32 cellular contexts compared by ENCODE assay signal in genomic region chr4:1353186-1354055, GRCh38. TPM values are rescaled to one million over a fixed set of nuclear protein-coding genes. Genes with fewer than 3 reads are reported as not detected.
"Had no signal": no experiment of that assay in that cellular context is flagged by ENCODE, and none has a peak within 500 bp of the region (broad histone marks: within the 10 kb centered on the region; RNA-seq: fewer than 3 reads in every experiment).

No MANE protein-coding gene starts in this region.

- H3K9me3 ChIP-seq: heart right ventricle, left lung, lower lobe of right lung, neutrophil, ovary, right atrium auricular region, sigmoid colon, spleen, suprapubic skin, thoracic aorta, tibial artery, uterus had no signal

- ATAC-seq: heart right ventricle; left colon; left lung; lower lobe of right lung; naive thymus-derived CD8-positive, alpha-beta T cell; stimulated activated effector memory CD8-positive, alpha-beta T cell treated with anti-CD3 and anti-CD28 coated beads, Interleukin-12 subunit alpha, Interleukin-12 subunit beta, amount 100 ng/mL, for 72 hours had no signal

- H2AFZ ChIP-seq: hepatocyte had no signal

- H3K27me3 ChIP-seq: heart right ventricle, hepatocyte, left lung, neutrophil, ovary, right atrium auricular region, sigmoid colon, spleen, suprapubic skin, tibial artery, uterus had no signal

- H3K27ac ChIP-seq: heart right ventricle, hepatocyte, left lung, lower lobe of right lung, neutrophil, ovary, right atrium auricular region, sigmoid colon, spleen, suprapubic skin, thoracic aorta, tibial artery, uterus had no signal

- DNase-seq: islet precursor cell; kidney glomerular epithelial cell; left colon; lower lobe of right lung; mammary epithelial cell; mesenchymal stem cell; naive thymus-derived CD8-positive, alpha-beta T cell; occipital lobe; ovary; sigmoid colon; small intestine; spleen; stimulated activated CD4-positive, alpha-beta T cell treated with anti-CD3 and anti-CD28 coated beads, Interleukin-4, amount 100 ng/mL, for 24 hours; stimulated activated naive CD4-positive, alpha-beta T cell; tibial artery; uterus had no signal

- H3K4me2 ChIP-seq: hepatocyte had no signal

- H3K4me3 ChIP-seq: heart right ventricle, hepatocyte, left lung, lower lobe of right lung, ovary, right atrium auricular region, sigmoid colon, spleen, suprapubic skin, thoracic aorta, tibial artery, uterus had no signal

- H3K36me3 ChIP-seq: ovary, uterus had no signal

- FAIRE-seq: small intestine had no signal

RNA-seq across cellular contexts. Expression of gene NKX1-1, which starts 52.8 kb away (rescaled TPM):
- total RNA-seq: heart right ventricle; hepatocyte; left colon; left lung; liver; lower lobe of right lung; mammary epithelial cell; mucosa of gallbladder; naive thymus-derived CD8-positive, alpha-beta T cell; neural crest cell; occipital lobe; ovary; progenitor cell of endocrine pancreas; pulmonary artery endothelial cell; renal cortical epithelial cell; right atrium auricular region; sigmoid colon; spleen; subcutaneous adipose tissue; suprapubic skin; thoracic aorta; ureter; uterus had no signal
- polyA plus RNA-seq: heart right ventricle; hepatocyte; liver; mammary epithelial cell; naive thymus-derived CD8-positive, alpha-beta T cell; ovary; sigmoid colon; small intestine; spleen had no signal
